In the genomic region with DNA sequence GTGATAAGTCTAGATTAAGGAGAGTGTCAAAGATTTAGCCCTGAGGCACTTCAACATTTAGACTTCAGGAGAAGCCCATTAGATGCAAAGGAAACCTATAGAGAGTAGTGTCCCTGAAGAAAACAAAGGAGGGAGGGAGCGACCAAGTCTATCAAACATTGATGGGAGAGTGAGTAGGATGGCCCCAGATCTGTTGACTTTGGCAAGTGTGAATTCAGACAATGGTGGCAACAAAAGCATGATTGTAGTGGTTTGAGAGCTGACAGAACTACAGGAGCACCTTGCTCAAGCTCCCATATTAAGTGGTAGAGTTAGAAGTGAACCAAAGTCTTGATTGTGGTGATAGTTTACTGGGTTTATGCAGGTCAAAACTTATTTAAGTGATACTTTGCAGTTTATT, we compare ENCODE assay signal across 1 cellular context.
A peak's percentile ranks its signal among the peaks of the same experiment; 100 is the strongest.
TF ChIP-seq lines count a peak whose summit lies in the region.

No MANE protein-coding gene starts in this region.

TF ChIP-seq in K562, 482 proteins besides CTCF, POLR2A, EP300 and RAD21:
- TF ChIP-seq ZNF175 (CRISPR knock-in tag; IDR thresholded peaks at IDR 0.05; ENCODE audit: low read depth) (no peak), EHMT2 (IDR thresholded peaks at IDR 0.05) (peak; percentile 57; the same call in 1 of the 2 replicates), NRF1 (conservative IDR thresholded peaks at IDR 0.05 in 1 of 2, IDR thresholded peaks at IDR 0.05 in 1 of 2) (no peak), YY1 (IDR thresholded peaks at IDR 0.05; ENCODE audit: borderline replicate concordance in 1 of 3, control insufficient read depth in 1 of 3, extremely low read depth in 1 of 3, insufficient read depth in 3 of 3, insufficient read length in 1 of 3, insufficient replicate concordance in 2 of 3, low read depth in 1 of 3, low read length in 2 of 3) (peak in 1 of 3 experiments; percentile 9), JUN (IDR thresholded peaks at IDR 0.05; ENCODE audit: borderline replicate concordance, low read depth, low read length) (no peak), JUN (CRISPR knock-in tag; IDR thresholded peaks at IDR 0.05; ENCODE audit: borderline replicate concordance) (0 out of 2 replicates have a peak, but pooled peaks have one; percentile 42), MTA3 (IDR thresholded peaks at IDR 0.05; ENCODE audit: borderline replicate concordance) (no peak), FOXA3 (CRISPR knock-in tag; conservative IDR thresholded peaks at IDR 0.05 in 1 of 2, IDR thresholded peaks at IDR 0.05 in 1 of 2) (peak in 1 of 2 experiments; percentile 26; a peak in 1 of 4 replicates), KLF16 (IDR thresholded peaks at IDR 0.05) (no peak)
- TF ChIP-seq, protein P1, sequence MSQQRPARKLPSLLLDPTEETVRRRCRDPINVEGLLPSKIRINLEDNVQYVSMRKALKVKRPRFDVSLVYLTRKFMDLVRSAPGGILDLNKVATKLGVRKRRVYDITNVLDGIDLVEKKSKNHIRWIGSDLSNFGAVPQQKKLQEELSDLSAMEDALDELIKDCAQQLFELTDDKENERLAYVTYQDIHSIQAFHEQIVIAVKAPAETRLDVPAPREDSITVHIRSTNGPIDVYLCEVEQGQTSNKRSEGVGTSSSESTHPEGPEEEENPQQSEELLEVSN (IDR thresholded peaks at IDR 0.05; ENCODE audit: borderline replicate concordance in 1 of 2, extremely low read depth in 1 of 2, insufficient read depth in 1 of 2, insufficient read length in 1 of 2, low read depth in 1 of 2, low read length in 1 of 2, poor library complexity in 1 of 2, severe bottlenecking in 1 of 2) = no peak
- TF ChIP-seq, protein P2, sequence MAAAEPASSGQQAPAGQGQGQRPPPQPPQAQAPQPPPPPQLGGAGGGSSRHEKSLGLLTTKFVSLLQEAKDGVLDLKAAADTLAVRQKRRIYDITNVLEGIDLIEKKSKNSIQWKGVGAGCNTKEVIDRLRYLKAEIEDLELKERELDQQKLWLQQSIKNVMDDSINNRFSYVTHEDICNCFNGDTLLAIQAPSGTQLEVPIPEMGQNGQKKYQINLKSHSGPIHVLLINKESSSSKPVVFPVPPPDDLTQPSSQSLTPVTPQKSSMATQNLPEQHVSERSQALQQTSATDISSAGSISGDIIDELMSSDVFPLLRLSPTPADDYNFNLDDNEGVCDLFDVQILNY (CRISPR knock-in tag; IDR thresholded peaks at IDR 0.05) = no peak
